Comparison of ENCODE assay signal across 1 cellular context in genomic region chr20:48640871-48641270, GRCh38.
TF ChIP-seq lines count a peak whose summit lies in the region.

No MANE protein-coding gene starts in this region.

TF ChIP-seq in HEK293, 187 proteins besides CTCF, POLR2A, EP300 and RAD21 (continued from another document):
- TF ChIP-seq ZNF513 (tag by site-specific recombination; IDR thresholded peaks at IDR 0.05) (no peak), ZBTB20 (tag by site-specific recombination; IDR thresholded peaks at IDR 0.05) (no peak), ZNF366 (tag by site-specific recombination; conservative IDR thresholded peaks at IDR 0.05) (0 out of 2 replicates have a peak, but pooled peaks have one; percentile 12), ZNF19 (tag by site-specific recombination; IDR thresholded peaks at IDR 0.05; ENCODE audit: low read depth) (no peak), ZNF223 (tag by site-specific recombination; IDR thresholded peaks at IDR 0.05) (no peak), ZNF426 (tag by site-specific recombination; IDR thresholded peaks at IDR 0.05) (no peak), ZNF311 (tag by site-specific recombination; IDR thresholded peaks at IDR 0.05; ENCODE audit: borderline replicate concordance) (no peak), BCL11B (tag by site-specific recombination; IDR thresholded peaks at IDR 0.05; ENCODE audit: low read depth) (no peak), ZNF132 (tag by site-specific recombination; IDR thresholded peaks at IDR 0.05; ENCODE audit: borderline replicate concordance) (no peak), ZNF654 (tag by site-specific recombination; IDR thresholded peaks at IDR 0.05; ENCODE audit: low read depth) (no peak), ZNF16 (tag by site-specific recombination; IDR thresholded peaks at IDR 0.05; ENCODE audit: low read depth) (no peak), ZNF600 (tag by site-specific recombination; IDR thresholded peaks at IDR 0.05) (no peak), ZNF239 (tag by site-specific recombination; IDR thresholded peaks at IDR 0.05) (no peak), EGR2 (tag by site-specific recombination; IDR thresholded peaks at IDR 0.05; ENCODE audit: low read depth) (peak; percentile 99)
- TF ChIP-seq, protein P1, sequence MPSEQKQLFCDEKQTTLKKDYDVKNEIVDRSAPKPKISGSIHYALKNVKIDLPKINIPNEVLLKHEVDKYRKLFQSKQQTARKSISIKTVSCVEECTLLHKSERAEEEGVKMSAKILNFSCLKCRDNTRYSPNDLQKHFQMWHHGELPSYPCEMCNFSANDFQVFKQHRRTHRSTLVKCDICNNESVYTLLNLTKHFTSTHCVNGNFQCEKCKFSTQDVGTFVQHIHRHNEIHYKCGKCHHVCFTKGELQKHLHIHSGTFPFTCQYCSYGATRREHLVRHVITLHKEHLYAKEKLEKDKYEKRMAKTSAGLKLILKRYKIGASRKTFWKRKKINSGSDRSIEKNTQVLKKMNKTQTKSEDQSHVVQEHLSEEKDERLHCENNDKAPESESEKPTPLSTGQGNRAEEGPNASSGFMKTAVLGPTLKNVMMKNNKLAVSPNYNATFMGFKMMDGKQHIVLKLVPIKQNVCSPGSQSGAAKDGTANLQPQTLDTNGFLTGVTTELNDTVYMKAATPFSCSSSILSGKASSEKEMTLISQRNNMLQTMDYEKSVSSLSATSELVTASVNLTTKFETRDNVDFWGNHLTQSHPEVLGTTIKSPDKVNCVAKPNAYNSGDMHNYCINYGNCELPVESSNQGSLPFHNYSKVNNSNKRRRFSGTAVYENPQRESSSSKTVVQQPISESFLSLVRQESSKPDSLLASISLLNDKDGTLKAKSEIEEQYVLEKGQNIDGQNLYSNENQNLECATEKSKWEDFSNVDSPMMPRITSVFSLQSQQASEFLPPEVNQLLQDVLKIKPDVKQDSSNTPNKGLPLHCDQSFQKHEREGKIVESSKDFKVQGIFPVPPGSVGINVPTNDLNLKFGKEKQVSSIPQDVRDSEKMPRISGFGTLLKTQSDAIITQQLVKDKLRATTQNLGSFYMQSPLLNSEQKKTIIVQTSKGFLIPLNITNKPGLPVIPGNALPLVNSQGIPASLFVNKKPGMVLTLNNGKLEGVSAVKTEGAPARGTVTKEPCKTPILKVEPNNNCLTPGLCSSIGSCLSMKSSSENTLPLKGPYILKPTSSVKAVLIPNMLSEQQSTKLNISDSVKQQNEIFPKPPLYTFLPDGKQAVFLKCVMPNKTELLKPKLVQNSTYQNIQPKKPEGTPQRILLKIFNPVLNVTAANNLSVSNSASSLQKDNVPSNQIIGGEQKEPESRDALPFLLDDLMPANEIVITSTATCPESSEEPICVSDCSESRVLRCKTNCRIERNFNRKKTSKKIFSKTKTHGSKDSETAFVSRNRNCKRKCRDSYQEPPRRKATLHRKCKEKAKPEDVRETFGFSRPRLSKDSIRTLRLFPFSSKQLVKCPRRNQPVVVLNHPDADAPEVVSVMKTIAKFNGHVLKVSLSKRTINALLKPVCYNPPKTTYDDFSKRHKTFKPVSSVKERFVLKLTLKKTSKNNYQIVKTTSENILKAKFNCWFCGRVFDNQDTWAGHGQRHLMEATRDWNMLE (tag by site-specific recombination; conservative IDR thresholded peaks at IDR 0.05; ENCODE audit: low read depth), result no peak
